In the genomic region with DNA sequence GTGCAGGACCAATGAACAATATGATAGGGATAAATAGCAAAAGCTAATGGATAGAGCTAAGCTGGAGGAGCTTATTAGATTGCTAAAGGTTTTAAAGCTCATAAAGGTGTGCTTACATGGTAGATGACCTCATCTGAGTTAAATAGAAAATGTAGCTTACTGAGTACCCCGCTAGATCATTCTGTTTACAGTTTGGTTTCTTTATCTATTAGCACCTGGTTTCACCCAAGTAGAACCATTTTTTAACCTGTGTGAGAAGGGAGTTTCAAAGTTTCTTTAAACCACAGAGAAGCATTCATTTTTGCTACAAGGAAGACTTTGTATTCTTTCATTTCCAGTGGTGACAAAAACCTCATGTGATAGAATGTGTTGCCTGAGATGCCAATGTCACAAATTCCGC, we compare ENCODE assay signal across 28 cellular contexts.
"Had no signal": no experiment of that assay in that cellular context is flagged by ENCODE, and none has a peak within 500 bp of the region (broad histone marks: within the 10 kb centered on the region; RNA-seq: fewer than 3 reads in every experiment).

No MANE protein-coding gene starts in this region.

- H3K36me3 Mint-ChIP-seq: stimulated activated effector memory CD8-positive, alpha-beta T cell treated with anti-CD3 and anti-CD28 coated beads, Interleukin-12 subunit alpha, Interleukin-12 subunit beta, amount 100 ng/mL, for 72 hours; stimulated activated memory B cell treated with anti-CD40 and anti-IgM and Interleukin-4, amounts not matched to agents 10 μg/mL and 1 μg/mL and 100 μg/mL, for 72 hours; stimulated activated naive B cell treated with anti-CD40 and anti-IgM and Interleukin-4, amounts not matched to agents 10 μg/mL and 1 μg/mL and 100 μg/mL, for 72 hours; type B pancreatic cell had no signal

- DNase-seq: stimulated activated CD4-positive, alpha-beta T cell treated with anti-CD3 and anti-CD28 coated beads, Interleukin-2, amount 100 ng/mL, for 48 hours; stimulated activated CD4-positive, alpha-beta T cell treated with anti-CD3 and anti-CD28 coated beads, Interleukin-4, amount 100 ng/mL, for 1 hour; stimulated activated CD4-positive, alpha-beta T cell treated with anti-CD3 and anti-CD28 coated beads, Interleukin-4, amount 100 ng/mL, for 24 hours; stimulated activated CD4-positive, alpha-beta T cell treated with anti-CD3 and anti-CD28 coated beads, Interleukin-4, amount 100 ng/mL, for 4 hours; stimulated activated CD8-positive, alpha-beta memory T cell treated with anti-CD3 and anti-CD28 coated beads, Interleukin-4, amount 100 ng/mL, for 48 hours; stimulated activated naive B cell treated with anti-CD40 and anti-IgM and Interleukin-4, amounts not matched to agents 10 μg/mL and 1 μg/mL and 100 μg/mL, for 72 hours; stimulated activated naive CD4-positive, alpha-beta T cell; stimulated activated naive CD4-positive, alpha-beta T cell treated with Interleukin-2 at 50 U/mL for 16 hours; stimulated activated naive CD8-positive, alpha-beta T cell treated with anti-CD3 and anti-CD28 coated beads, Interleukin-15, amount 100 ng/mL, for 72 hours; stimulated activated naive CD8-positive, alpha-beta T cell treated with anti-CD3 and anti-CD28 coated beads, Interleukin-15, Interleukin-2, amounts not matched to agents 100 U/mL and 50 U/mL, for 24 hours; stomach; substantia nigra; testis; thyroid gland; tibial artery; transverse colon; trophoblast cell; upper lobe of left lung; upper lobe of right lung; uterus had no signal

- H3K27me3 ChIP-seq: stomach, suprapubic skin, testis, thyroid gland, tibial artery, tibial nerve, transverse colon, upper lobe of left lung, upper lobe of right lung, uterus, vagina had no signal

- H3K4me3 Mint-ChIP-seq: stimulated activated effector memory CD8-positive, alpha-beta T cell treated with anti-CD3 and anti-CD28 coated beads, Interleukin-12 subunit alpha, Interleukin-12 subunit beta, amount 100 ng/mL, for 72 hours; stimulated activated memory B cell treated with anti-CD40 and anti-IgM and Interleukin-4, amounts not matched to agents 10 μg/mL and 1 μg/mL and 100 μg/mL, for 72 hours; stimulated activated naive B cell treated with anti-CD40 and anti-IgM and Interleukin-4, amounts not matched to agents 10 μg/mL and 1 μg/mL and 100 μg/mL, for 72 hours; stimulated activated naive CD8-positive, alpha-beta T cell treated with anti-CD3 and anti-CD28 coated beads, Interleukin-15, amount 100 ng/mL, for 72 hours; stimulated activated naive CD8-positive, alpha-beta T cell treated with anti-CD3 and anti-CD28 coated beads, Interleukin-15, Interleukin-2, amounts not matched to agents 100 ng/mL and 50 ng/mL, for 24 hours; type B pancreatic cell had no signal

- H3K4me3 ChIP-seq: stomach, suprapubic skin, testis, thoracic aorta, thyroid gland, tibial artery, tibial nerve, transverse colon, upper lobe of left lung, upper lobe of right lung, uterus, vagina had no signal

- ATAC-seq: stimulated activated effector memory CD8-positive, alpha-beta T cell treated with anti-CD3 and anti-CD28 coated beads, Interleukin-12 subunit alpha, Interleukin-12 subunit beta, amount 100 ng/mL, for 72 hours; stimulated activated memory B cell treated with anti-CD40 and anti-IgM and Interleukin-4, amounts not matched to agents 10 μg/mL and 1 μg/mL and 100 μg/mL, for 72 hours; stimulated activated naive B cell treated with anti-CD40 and anti-IgM and Interleukin-4, amounts not matched to agents 10 μg/mL and 1 μg/mL and 100 μg/mL, for 72 hours; stimulated activated naive CD8-positive, alpha-beta T cell treated with anti-CD3 and anti-CD28 coated beads, Interleukin-15, amount 100 ng/mL, for 72 hours; stimulated activated naive CD8-positive, alpha-beta T cell treated with anti-CD3 and anti-CD28 coated beads, Interleukin-15, Interleukin-2, amounts not matched to agents 100 U/mL and 50 U/mL, for 24 hours; upper lobe of right lung had no signal

- H3K4me1 ChIP-seq: stomach, suprapubic skin, testis, thyroid gland, tibial artery, tibial nerve, transverse colon, upper lobe of left lung, upper lobe of right lung, uterus, vagina had no signal

- H3K27me3 Mint-ChIP-seq: stimulated activated memory B cell treated with anti-CD40 and anti-IgM and Interleukin-4, amounts not matched to agents 10 μg/mL and 1 μg/mL and 100 μg/mL, for 72 hours; stimulated activated naive B cell treated with anti-CD40 and anti-IgM and Interleukin-4, amounts not matched to agents 10 μg/mL and 1 μg/mL and 100 μg/mL, for 72 hours; stimulated activated naive CD8-positive, alpha-beta T cell treated with anti-CD3 and anti-CD28 coated beads, Interleukin-15, amount 100 ng/mL, for 72 hours; stimulated activated naive CD8-positive, alpha-beta T cell treated with anti-CD3 and anti-CD28 coated beads, Interleukin-15, Interleukin-2, amounts not matched to agents 100 ng/mL and 50 ng/mL, for 24 hours; type B pancreatic cell had no signal

- H3K36me3 ChIP-seq: stomach, suprapubic skin, thoracic aorta, thyroid gland, tibial artery, tibial nerve, transverse colon, upper lobe of left lung, upper lobe of right lung, uterus, vagina had no signal

- H3K27ac ChIP-seq: stomach, suprapubic skin, testis, thoracic aorta, thyroid gland, tibial artery, tibial nerve, transverse colon, upper lobe of left lung, upper lobe of right lung, uterus, vagina had no signal

- H3K27ac Mint-ChIP-seq: stimulated activated effector memory CD8-positive, alpha-beta T cell treated with anti-CD3 and anti-CD28 coated beads, Interleukin-12 subunit alpha, Interleukin-12 subunit beta, amount 100 ng/mL, for 72 hours; stimulated activated memory B cell treated with anti-CD40 and anti-IgM and Interleukin-4, amounts not matched to agents 10 μg/mL and 1 μg/mL and 100 μg/mL, for 72 hours; stimulated activated naive B cell treated with anti-CD40 and anti-IgM and Interleukin-4, amounts not matched to agents 10 μg/mL and 1 μg/mL and 100 μg/mL, for 72 hours; stimulated activated naive CD8-positive, alpha-beta T cell treated with anti-CD3 and anti-CD28 coated beads, Interleukin-15, amount 100 ng/mL, for 72 hours; stimulated activated naive CD8-positive, alpha-beta T cell treated with anti-CD3 and anti-CD28 coated beads, Interleukin-15, Interleukin-2, amounts not matched to agents 100 ng/mL and 50 ng/mL, for 24 hours; type B pancreatic cell had no signal

- H3K9me3 ChIP-seq: suprapubic skin, testis, thyroid gland, tibial artery, uterus, vagina had no signal

- H3K4me1 Mint-ChIP-seq: stimulated activated effector memory CD8-positive, alpha-beta T cell treated with anti-CD3 and anti-CD28 coated beads, Interleukin-12 subunit alpha, Interleukin-12 subunit beta, amount 100 ng/mL, for 72 hours; stimulated activated memory B cell treated with anti-CD40 and anti-IgM and Interleukin-4, amounts not matched to agents 10 μg/mL and 1 μg/mL and 100 μg/mL, for 72 hours; stimulated activated naive B cell treated with anti-CD40 and anti-IgM and Interleukin-4, amounts not matched to agents 10 μg/mL and 1 μg/mL and 100 μg/mL, for 72 hours; stimulated activated naive CD8-positive, alpha-beta T cell treated with anti-CD3 and anti-CD28 coated beads, Interleukin-15, amount 100 ng/mL, for 72 hours had no signal
